ENCODE assay signal across 8 cellular contexts in genomic region chrX:119503484-119503861, GRCh38. TPM values are rescaled to one million over a fixed set of nuclear protein-coding genes. Genes with fewer than 3 reads are reported as not detected.
DNase-seq lines count a peak whose midpoint lies in the region; ATAC-seq and TF ChIP-seq lines count a peak whose summit lies in the region.
"Had no signal": no experiment of that assay in that cellular context is flagged by ENCODE, and none has a peak within 500 bp of the region (broad histone marks: within the 10 kb centered on the region; RNA-seq: fewer than 3 reads in every experiment).

No MANE protein-coding gene starts in this region.

- H3K36me3 ChIP-seq in thyroid gland: no peaks in the 10 kb centered on the region

- TF ChIP-seq POLR2A in thyroid gland (IDR thresholded peaks at IDR 0.05): no peak

- intact Hi-C loops in thyroid gland (cut with DNase I): no loop called here

- ATAC-seq in GM19035 (IDR thresholded peaks at IDR 0.05; ENCODE audit: unreplicated experiment) (no peak), HG03025 (IDR thresholded peaks at IDR 0.05; ENCODE audit: low FRiP score, unreplicated experiment) (no peak)

- peak; percentile 89 for DNase-seq in HT-29 (ENCODE audit: low spot score)
- peak; percentile 49 for DNase-seq in astrocyte of the cerebellum (ENCODE audit: low read depth)
- peak; percentile 91 for DNase-seq in kidney tubule cell (ENCODE audit: low spot score)
- DNase-seq in thyroid gland: peak; percentile 85 to 87
- DNase-seq in HEK293T (ENCODE audit: extremely low spot score): no peak
- DNase-seq: effector memory CD4-positive, alpha-beta T cell had no signal

- CTCF ChIA-PET in HEK293T (lab: Yijun Ruan, JAX): interaction anchor here (1.0 to 1.4 kb wide), 2 partner anchors 9 to 34 kb away, joined by 3 to 4 read pairs; no protein-coding TSS in a partner anchor

- H3K4me3 ChIP-seq in astrocyte of the cerebellum (ENCODE audit: low read depth, low read length) (no peak overlapping the region), thyroid gland (replicated peaks in 1 of 3) (no peak overlapping the region)

- no peak for TF ChIP-seq CTCF in astrocyte of the cerebellum (IDR thresholded peaks at IDR 0.05; ENCODE audit: low read depth, low read length, missing control alignments)
- TF ChIP-seq CTCF in thyroid gland (IDR thresholded peaks at IDR 0.05): no peak

- in situ Hi-C loops in astrocyte of the cerebellum (cut with HindIII; ENCODE audit: low sequenced_read_pairs): no loop called here

- H3K9me3 ChIP-seq in thyroid gland: no peaks in the 10 kb centered on the region

- H3K27me3 ChIP-seq in thyroid gland: no peaks in the 10 kb centered on the region

- H3K4me1 ChIP-seq in thyroid gland: peaks cover 9 to 45% of the 10 kb centered on the region in 2 donors

- peak overlapping the region; percentile 80 to 83 (median 82) for H3K27ac ChIP-seq in thyroid gland

- POLR2A ChIA-PET in HEK293T (lab: Yijun Ruan, JAX): no interaction called here

- WGBS in thyroid gland, 2 donors: no CpG with 5 or more reads among the region's 2 CpGs

TF ChIP-seq in HEK293T, 16 proteins besides CTCF, POLR2A, EP300 and RAD21:
- no peak for TF ChIP-seq TARDBP (IDR thresholded peaks at IDR 0.05)
- no peak for TF ChIP-seq SP1 (IDR thresholded peaks at IDR 0.05)
- no peak for TF ChIP-seq ELF4 (IDR thresholded peaks at IDR 0.05)
- TF ChIP-seq, protein P1, sequence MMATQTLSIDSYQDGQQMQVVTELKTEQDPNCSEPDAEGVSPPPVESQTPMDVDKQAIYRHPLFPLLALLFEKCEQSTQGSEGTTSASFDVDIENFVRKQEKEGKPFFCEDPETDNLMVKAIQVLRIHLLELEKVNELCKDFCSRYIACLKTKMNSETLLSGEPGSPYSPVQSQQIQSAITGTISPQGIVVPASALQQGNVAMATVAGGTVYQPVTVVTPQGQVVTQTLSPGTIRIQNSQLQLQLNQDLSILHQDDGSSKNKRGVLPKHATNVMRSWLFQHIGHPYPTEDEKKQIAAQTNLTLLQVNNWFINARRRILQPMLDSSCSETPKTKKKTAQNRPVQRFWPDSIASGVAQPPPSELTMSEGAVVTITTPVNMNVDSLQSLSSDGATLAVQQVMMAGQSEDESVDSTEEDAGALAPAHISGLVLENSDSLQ (IDR thresholded peaks at IDR 0.05): no peak
- no peak for TF ChIP-seq HDGF (IDR thresholded peaks at IDR 0.05; ENCODE audit: borderline replicate concordance)
- no peak for TF ChIP-seq L3MBTL2 (conservative IDR thresholded peaks at IDR 0.05)
- TF ChIP-seq BHLHE40 (IDR thresholded peaks at IDR 0.05; ENCODE audit: borderline replicate concordance): no peak
- no peak for TF ChIP-seq FOXM1 (IDR thresholded peaks at IDR 0.05; ENCODE audit: borderline replicate concordance)
- no peak for TF ChIP-seq ZNF384 (IDR thresholded peaks at IDR 0.05)
TF ChIP-seq in HEK293T: peak in this region for 0.

RNA-seq across cellular contexts. Expression of gene SLC25A5, which starts 35.2 kb away (rescaled TPM):
- total RNA-seq in HT-29 (2014; rRNA removed; shearing (Covaris generic)): 437 and 452 TPM in 2 replicates
- total RNA-seq in thyroid gland: 100 to 1,000 TPM; 110 to 269 (median 202) TPM
